In genomic region chr6:144585217-144585814, GRCh38 we compare ENCODE assay signal across 8 cellular contexts.
DNase-seq lines count a peak whose midpoint lies in the region; ATAC-seq and TF ChIP-seq lines count a peak whose summit lies in the region.

No MANE protein-coding gene starts in this region.

- no peaks in the 10 kb centered on the region for H3K27me3 Mint-ChIP-seq in T-helper 17 cell

- peak; percentile 73 for TF ChIP-seq CTCF in LNCaP clone FGC (IDR thresholded peaks at IDR 0.05; ENCODE audit: control insufficient read depth, extremely low read depth, insufficient read depth)

- H3K27ac Mint-ChIP-seq in T-helper 17 cell, result no peak overlapping the region

- H3K4me3 Mint-ChIP-seq in T-helper 17 cell, result no peak overlapping the region

- no peak for ATAC-seq in GM18909 (IDR thresholded peaks at IDR 0.05; ENCODE audit: poor library complexity, unreplicated experiment)
- no peak for ATAC-seq in T-helper 17 cell

- peaks cover 33% of the 10 kb centered on the region for H3K4me1 Mint-ChIP-seq in T-helper 17 cell

- no peak overlapping the region for H3K4me3 ChIP-seq in LNCaP clone FGC (ENCODE audit: low read depth, low read length)

- H3K9me3 ChIP-seq in T-helper 17 cell (ENCODE audit: control insufficient read depth, low read length, poor library complexity, severe bottlenecking), result no peaks in the 10 kb centered on the region

- peaks cover 3% of the 10 kb centered on the region for H3K36me3 Mint-ChIP-seq in T-helper 17 cell (ENCODE audit: low read depth)

- peak; percentile 48 for DNase-seq in EL
- DNase-seq in LNCaP clone FGC (ENCODE audit: low read depth), result peak; percentile 32
- DNase-seq in SHP77 (lab: John Stamatoyannopoulos, UW), result peak; percentile 5 to 29
- peak; percentile 38 for DNase-seq in fibroblast of gingiva (ENCODE audit: low read depth)
- DNase-seq in pons (ENCODE audit: low spot score), result peak; percentile 73
- no peak for DNase-seq in NCI-H1048 (lab: John Stamatoyannopoulos, UW)
- DNase-seq in T-helper 17 cell, result no peak

Comparison
In these comparisons a context has a peak if more than half of its experiments do, and no peak if none do; other contexts are left out.
1. DNase-seq: peak in EL (single experiment), LNCaP clone FGC (single experiment), SHP77 (2 of 2), fibroblast of gingiva (single experiment) and pons (single experiment); none in NCI-H1048 (single experiment) and T-helper 17 cell (0 of 3).